Comparison of ENCODE assay signal across 2 cellular contexts in the genomic region with DNA sequence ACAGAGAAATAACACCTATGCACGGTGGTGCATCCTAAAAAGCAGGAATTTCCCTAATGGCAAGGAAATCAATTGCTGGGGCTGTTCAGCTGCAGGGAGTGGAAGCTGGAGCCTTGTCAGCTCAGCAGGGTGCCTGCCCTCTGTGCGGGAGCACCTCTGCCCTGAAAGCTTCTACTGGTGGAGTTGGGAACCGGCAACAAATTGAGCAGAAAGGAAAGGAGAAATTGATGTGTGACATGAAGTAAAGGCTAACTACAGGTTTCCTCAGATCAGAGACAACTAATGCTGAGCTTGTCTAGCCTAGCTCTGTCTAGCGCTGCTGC.
TF ChIP-seq lines count a peak whose summit lies in the region.

No MANE protein-coding gene starts in this region.

TF ChIP-seq in HEK293, 187 proteins besides CTCF, POLR2A, EP300 and RAD21 (continued from another document):
- no peak for TF ChIP-seq ELK4 (IDR thresholded peaks at IDR 0.05; ENCODE audit: borderline replicate concordance, low read depth, low read length)
- no peak for TF ChIP-seq ZXDB (tag by site-specific recombination; IDR thresholded peaks at IDR 0.05)
- no peak for TF ChIP-seq ZFP3 (tag by site-specific recombination; IDR thresholded peaks at IDR 0.05; ENCODE audit: low read depth)
- no peak for TF ChIP-seq ZNF266 (tag by site-specific recombination; IDR thresholded peaks at IDR 0.05; ENCODE audit: low read depth)
- TF ChIP-seq ZNF423 (tag by site-specific recombination; IDR thresholded peaks at IDR 0.05), result no peak
- TF ChIP-seq ZNF341 (tag by site-specific recombination; IDR thresholded peaks at IDR 0.05; ENCODE audit: low read depth), result peak; percentile 44
- no peak for TF ChIP-seq ZNF398 (tag by site-specific recombination; IDR thresholded peaks at IDR 0.05)
- no peak for TF ChIP-seq OVOL3 (tag by site-specific recombination; IDR thresholded peaks at IDR 0.05)
- TF ChIP-seq, protein P1, sequence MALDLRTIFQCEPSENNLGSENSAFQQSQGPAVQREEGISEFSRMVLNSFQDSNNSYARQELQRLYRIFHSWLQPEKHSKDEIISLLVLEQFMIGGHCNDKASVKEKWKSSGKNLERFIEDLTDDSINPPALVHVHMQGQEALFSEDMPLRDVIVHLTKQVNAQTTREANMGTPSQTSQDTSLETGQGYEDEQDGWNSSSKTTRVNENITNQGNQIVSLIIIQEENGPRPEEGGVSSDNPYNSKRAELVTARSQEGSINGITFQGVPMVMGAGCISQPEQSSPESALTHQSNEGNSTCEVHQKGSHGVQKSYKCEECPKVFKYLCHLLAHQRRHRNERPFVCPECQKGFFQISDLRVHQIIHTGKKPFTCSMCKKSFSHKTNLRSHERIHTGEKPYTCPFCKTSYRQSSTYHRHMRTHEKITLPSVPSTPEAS (tag by site-specific recombination; IDR thresholded peaks at IDR 0.05), result no peak
- TF ChIP-seq ATF2 (tag by site-specific recombination; IDR thresholded peaks at IDR 0.05; ENCODE audit: low read depth), result no peak
- TF ChIP-seq ZIC2 (tag by site-specific recombination; IDR thresholded peaks at IDR 0.05), result peak; percentile 76
- peak; percentile 81 for TF ChIP-seq OSR2 (tag by site-specific recombination; IDR thresholded peaks at IDR 0.05)
- TF ChIP-seq, protein P2, sequence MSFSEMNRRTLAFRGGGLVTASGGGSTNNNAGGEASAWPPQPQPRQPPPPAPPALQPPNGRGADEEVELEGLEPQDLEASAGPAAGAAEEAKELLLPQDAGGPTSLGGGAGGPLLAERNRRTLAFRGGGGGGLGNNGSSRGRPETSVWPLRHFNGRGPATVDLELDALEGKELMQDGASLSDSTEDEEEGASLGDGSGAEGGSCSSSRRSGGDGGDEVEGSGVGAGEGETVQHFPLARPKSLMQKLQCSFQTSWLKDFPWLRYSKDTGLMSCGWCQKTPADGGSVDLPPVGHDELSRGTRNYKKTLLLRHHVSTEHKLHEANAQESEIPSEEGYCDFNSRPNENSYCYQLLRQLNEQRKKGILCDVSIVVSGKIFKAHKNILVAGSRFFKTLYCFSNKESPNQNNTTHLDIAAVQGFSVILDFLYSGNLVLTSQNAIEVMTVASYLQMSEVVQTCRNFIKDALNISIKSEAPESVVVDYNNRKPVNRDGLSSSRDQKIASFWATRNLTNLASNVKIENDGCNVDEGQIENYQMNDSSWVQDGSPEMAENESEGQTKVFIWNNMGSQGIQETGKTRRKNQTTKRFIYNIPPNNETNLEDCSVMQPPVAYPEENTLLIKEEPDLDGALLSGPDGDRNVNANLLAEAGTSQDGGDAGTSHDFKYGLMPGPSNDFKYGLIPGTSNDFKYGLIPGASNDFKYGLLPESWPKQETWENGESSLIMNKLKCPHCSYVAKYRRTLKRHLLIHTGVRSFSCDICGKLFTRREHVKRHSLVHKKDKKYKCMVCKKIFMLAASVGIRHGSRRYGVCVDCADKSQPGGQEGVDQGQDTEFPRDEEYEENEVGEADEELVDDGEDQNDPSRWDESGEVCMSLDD (tag by site-specific recombination; IDR thresholded peaks at IDR 0.05), result no peak
- TF ChIP-seq ZBTB8A (tag by site-specific recombination; IDR thresholded peaks at IDR 0.05), result no peak
- TF ChIP-seq ZNF223 (tag by site-specific recombination; IDR thresholded peaks at IDR 0.05), result no peak

TF ChIP-seq in neural cell, 6 proteins besides CTCF, POLR2A, EP300 and RAD21 (continued from another document):
- TF ChIP-seq REST (IDR thresholded peaks at IDR 0.05; ENCODE audit: borderline replicate concordance) (peak; percentile 33), MXI1 (conservative IDR thresholded peaks at IDR 0.05; ENCODE audit: poor library complexity, severe bottlenecking) (no peak)
